ENCODE assay signal across 12 cellular contexts in genomic region chr10:35217458-35217857, GRCh38.
DNase-seq lines count a peak whose midpoint lies in the region; ATAC-seq and TF ChIP-seq lines count a peak whose summit lies in the region.
"Had no signal": no experiment of that assay in that cellular context is flagged by ENCODE, and none has a peak within 500 bp of the region (broad histone marks: within the 10 kb centered on the region; RNA-seq: fewer than 3 reads in every experiment).

No MANE protein-coding gene starts in this region.

- no peaks in the 10 kb centered on the region for H3K27me3 ChIP-seq in thyroid gland
- H3K27me3 ChIP-seq: brain microvascular endothelial cell had no signal

- peak overlapping the region; percentile 9 to 56 (median 42) for H3K27ac ChIP-seq in thyroid gland
- H3K27ac ChIP-seq: brain microvascular endothelial cell had no signal

- no peak for TF ChIP-seq CTCF in endothelial cell (IDR thresholded peaks at IDR 0.05; ENCODE audit: unreplicated experiment)
- TF ChIP-seq CTCF in thyroid gland (IDR thresholded peaks at IDR 0.05) = no peak

- H3K4me3 Mint-ChIP-seq in activated CD8-positive, alpha-beta memory T cell treated with anti-CD3 and anti-CD28 coated beads, Interleukin-2, amount 10 ng/mL, durations not matched to agents 7 days and 5 days = no peak overlapping the region
- H3K4me3 Mint-ChIP-seq in endothelial cell (ENCODE audit: unreplicated experiment) = no peak overlapping the region
- H3K4me3 Mint-ChIP-seq: endodermal cell had no signal

- H3K4me1 ChIP-seq in thyroid gland = peaks cover 4 to 23% of the 10 kb centered on the region in 2 donors

- TF ChIP-seq POLR2A in thyroid gland (IDR thresholded peaks at IDR 0.05) = no peak

- DNase-seq in activated CD8-positive, alpha-beta memory T cell treated with anti-CD3 and anti-CD28 coated beads, Interleukin-2, amount 10 ng/mL, durations not matched to agents 7 days and 5 days = no peak
- DNase-seq in activated CD8-positive, alpha-beta memory T cell treated with anti-CD3 and anti-CD28 coated beads, Interleukin-2, amount 50 U/mL, for 48 hours = no peak
- no peak for DNase-seq in endothelial cell (ENCODE audit: low spot score)
- peak; percentile 43 for DNase-seq in medulla oblongata (ENCODE audit: extremely low spot score)
- peak; percentile 55 to 76 for DNase-seq in thyroid gland
- no peak for DNase-seq in stimulated activated CD4-positive, alpha-beta T cell treated with anti-CD3 and anti-CD28 coated beads, Interleukin-4, amount 100 ng/mL, for 1 hour
- no peak for DNase-seq in inferior parietal cortex (ENCODE audit: extremely low spot score)
- DNase-seq: activated CD4-positive, alpha-beta T cell treated with anti-CD3 and anti-CD28 coated beads, Interleukin-2, amount 50 U/mL, for 48 hours; activated gamma-delta T cell; brain microvascular endothelial cell; endodermal cell had no signal

- H3K4me3 ChIP-seq in thyroid gland (replicated peaks in 1 of 3) = no peak overlapping the region

- intact Hi-C loops in thyroid gland (cut with DNase I) = loop anchor here (5.0 kb wide), 1 partner anchor 95 kb away; no protein-coding TSS in a partner anchor

- WGBS in thyroid gland, 2 donors = 11 to 18% methylated on average over 5 of the region's 5 CpGs

- H3K9me3 ChIP-seq in thyroid gland = no peaks in the 10 kb centered on the region

- peaks cover 51% of the 10 kb centered on the region for H3K4me1 Mint-ChIP-seq in activated CD8-positive, alpha-beta memory T cell treated with anti-CD3 and anti-CD28 coated beads, Interleukin-2, amount 10 ng/mL, durations not matched to agents 7 days and 5 days
- peaks cover 25% of the 10 kb centered on the region for H3K4me1 Mint-ChIP-seq in endothelial cell (ENCODE audit: unreplicated experiment)

- H3K9me3 Mint-ChIP-seq in activated CD8-positive, alpha-beta memory T cell treated with anti-CD3 and anti-CD28 coated beads, Interleukin-2, amount 10 ng/mL, durations not matched to agents 7 days and 5 days (ENCODE audit: low read depth) = no peaks in the 10 kb centered on the region
- no peaks in the 10 kb centered on the region for H3K9me3 Mint-ChIP-seq in endothelial cell (ENCODE audit: unreplicated experiment)
- H3K9me3 Mint-ChIP-seq: endodermal cell had no signal

- H3K36me3 Mint-ChIP-seq in activated CD8-positive, alpha-beta memory T cell treated with anti-CD3 and anti-CD28 coated beads, Interleukin-2, amount 10 ng/mL, durations not matched to agents 7 days and 5 days = peaks cover 12% of the 10 kb centered on the region
- peaks cover 5% of the 10 kb centered on the region for H3K36me3 Mint-ChIP-seq in endothelial cell (ENCODE audit: low read depth, unreplicated experiment)

- ATAC-seq in activated CD8-positive, alpha-beta memory T cell treated with anti-CD3 and anti-CD28 coated beads, Interleukin-2, amount 10 ng/mL, durations not matched to agents 7 days and 5 days = no peak
- ATAC-seq in HG03442 (IDR thresholded peaks at IDR 0.05; ENCODE audit: unreplicated experiment) = no peak

- H3K27me3 Mint-ChIP-seq in activated CD8-positive, alpha-beta memory T cell treated with anti-CD3 and anti-CD28 coated beads, Interleukin-2, amount 10 ng/mL, durations not matched to agents 7 days and 5 days = no peaks in the 10 kb centered on the region
- peaks cover 3% of the 10 kb centered on the region for H3K27me3 Mint-ChIP-seq in endothelial cell (ENCODE audit: unreplicated experiment)

- peak overlapping the region; percentile 43 for H3K27ac Mint-ChIP-seq in activated CD8-positive, alpha-beta memory T cell treated with anti-CD3 and anti-CD28 coated beads, Interleukin-2, amount 10 ng/mL, durations not matched to agents 7 days and 5 days
- H3K27ac Mint-ChIP-seq in endothelial cell (ENCODE audit: unreplicated experiment) = peak overlapping the region; percentile 80
- H3K27ac Mint-ChIP-seq: endodermal cell had no signal

- CTCF ChIA-PET in activated CD8-positive, alpha-beta memory T cell treated with anti-CD3 and anti-CD28 coated beads, Interleukin-2, amount 10 ng/mL, durations not matched to agents 7 days and 5 days (lab: Charles Lee) = interaction anchor here (0.9 to 7.6 kb wide), 14 partner anchors 9 to 222 kb away, joined by 3 to 111 read pairs (median 6); partner anchors contain the start of gene CREM

- H3K36me3 ChIP-seq in thyroid gland = no peaks in the 10 kb centered on the region
- H3K36me3 ChIP-seq: brain microvascular endothelial cell had no signal

Comparison
In these comparisons a context has a peak if more than half of its experiments do, and no peak if none do; other contexts are left out.
1. DNase-seq: peak in medulla oblongata (single experiment) and thyroid gland (2 of 2); none in activated CD8-positive, alpha-beta memory T cell treated with anti-CD3 and anti-CD28 coated beads, Interleukin-2, amount 10 ng/mL, durations not matched to agents 7 days and 5 days (single experiment), activated CD8-positive, alpha-beta memory T cell treated with anti-CD3 and anti-CD28 coated beads, Interleukin-2, amount 50 U/mL, for 48 hours (single experiment), endothelial cell (single experiment), stimulated activated CD4-positive, alpha-beta T cell treated with anti-CD3 and anti-CD28 coated beads, Interleukin-4, amount 100 ng/mL, for 1 hour (single experiment) and inferior parietal cortex (single experiment).